9 cellular contexts compared by ENCODE assay signal in the genomic region with DNA sequence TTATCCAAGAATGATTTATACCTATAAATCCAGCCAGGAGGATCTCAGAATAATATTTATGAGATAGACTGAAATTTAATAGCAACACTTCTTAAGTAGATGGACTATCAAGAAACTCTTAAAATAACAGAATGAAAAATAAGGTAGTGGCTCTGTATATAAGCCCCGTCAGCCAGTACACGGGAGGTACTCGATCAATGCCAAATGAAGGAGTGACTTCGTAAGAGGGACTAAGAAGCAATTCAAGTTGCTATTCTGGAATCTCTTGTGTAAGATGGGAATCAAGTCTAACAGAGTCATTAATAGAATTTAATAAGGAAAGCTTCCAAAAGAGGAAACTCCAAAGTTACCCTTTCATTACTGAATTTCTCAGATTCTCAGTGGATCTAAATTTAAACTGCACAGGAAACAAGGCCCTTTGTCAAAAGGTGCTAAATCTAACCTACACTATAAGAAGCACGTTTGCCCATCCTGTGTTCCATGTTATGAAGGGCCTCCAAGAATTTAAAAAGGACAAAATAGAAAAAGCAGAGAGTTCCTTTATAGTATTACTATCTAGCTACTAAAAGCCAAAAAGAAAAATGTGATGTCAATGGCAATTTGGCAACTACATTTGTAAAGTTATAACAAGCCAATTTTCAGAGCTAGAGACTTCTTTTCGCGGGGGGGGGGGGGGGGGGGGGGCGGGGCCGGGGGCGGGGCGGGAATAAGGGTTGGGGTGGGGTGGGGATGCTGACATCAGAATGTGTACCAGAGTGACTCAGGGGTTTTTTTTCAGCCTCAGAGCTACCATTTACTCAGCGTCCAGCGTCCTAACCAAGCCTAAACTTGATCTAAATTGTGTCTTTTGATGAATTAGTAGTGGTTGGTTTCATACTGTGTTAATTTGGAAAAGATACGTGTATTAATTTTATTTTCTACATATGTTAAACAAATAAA.
DNase-seq lines count a peak whose midpoint lies in the region; ATAC-seq and TF ChIP-seq lines count a peak whose summit lies in the region.
"Had no signal": no experiment of that assay in that cellular context is flagged by ENCODE, and none has a peak within 500 bp of the region (broad histone marks: within the 10 kb centered on the region; RNA-seq: fewer than 3 reads in every experiment).

No MANE protein-coding gene starts in this region.

- H3K4me3 Mint-ChIP-seq in activated T-cell treated with anti-CD3 and anti-CD28 coated beads, Interleukin-2, amount 50 U/mL, for 72 hours = peak overlapping the region; percentile 85 to 93

- intact Hi-C loops in left ventricle myocardium inferior (cut with micrococcal nuclease) = no loop called here

- H3K4me1 Mint-ChIP-seq in activated T-cell treated with anti-CD3 and anti-CD28 coated beads, Interleukin-2, amount 50 U/mL, for 72 hours (ENCODE audit: low read depth) = peaks cover 85% of the 10 kb centered on the region

- peak overlapping the region; percentile 88 for H3K27ac Mint-ChIP-seq in activated T-cell treated with anti-CD3 and anti-CD28 coated beads, Interleukin-2, amount 50 U/mL, for 72 hours

- no peaks in the 10 kb centered on the region for H3K9me3 ChIP-seq in left ventricle myocardium inferior (replicated peaks)

- peak; percentile 27 to 34 for ATAC-seq in activated T-cell treated with anti-CD3 and anti-CD28 coated beads, Interleukin-2, amount 50 U/mL, for 72 hours (replicated peaks in 1 of 2)
- ATAC-seq in GM19452 (IDR thresholded peaks at IDR 0.05; ENCODE audit: unreplicated experiment) (no peak), GM21737 (IDR thresholded peaks at IDR 0.05; ENCODE audit: unreplicated experiment) (no peak), GM18511 (IDR thresholded peaks at IDR 0.05; ENCODE audit: unreplicated experiment) (no peak)

- H3K4me3 ChIP-seq in left ventricle myocardium inferior = no peak overlapping the region

- peaks cover 48% of the 10 kb centered on the region for H3K4me1 ChIP-seq in left ventricle myocardium inferior

- no peaks in the 10 kb centered on the region for H3K27me3 ChIP-seq in left ventricle myocardium inferior (ENCODE audit: low read depth)

- no peaks in the 10 kb centered on the region for H3K27me3 Mint-ChIP-seq in activated T-cell treated with anti-CD3 and anti-CD28 coated beads, Interleukin-2, amount 50 U/mL, for 72 hours (ENCODE audit: low read depth)

- H3K36me3 Mint-ChIP-seq in activated T-cell treated with anti-CD3 and anti-CD28 coated beads, Interleukin-2, amount 50 U/mL, for 72 hours (ENCODE audit: insufficient read depth in 2 of 2) = peaks cover 21 to 31% of the 10 kb centered on the region in 2 donors

- H3K36me3 ChIP-seq in left ventricle myocardium inferior = no peaks in the 10 kb centered on the region

- H3K27ac ChIP-seq in left ventricle myocardium inferior (replicated peaks) = peak overlapping the region; percentile 37

- POLR2A ChIA-PET in GM10248 (lab: Yijun Ruan, JAX) = interaction anchor here (0.7 kb wide), 1 partner anchor 19 kb away, joined by 3 read pairs; no protein-coding TSS in a partner anchor

- TF ChIP-seq CTCF in GM10248 (IDR thresholded peaks at IDR 0.05; ENCODE audit: control extremely low read depth, extremely low read depth, low read depth, missing control alignments) (no peak), left ventricle myocardium inferior (IDR thresholded peaks at IDR 0.05; ENCODE audit: borderline replicate concordance) (no peak)

- peaks cover 7 to 8% of the 10 kb centered on the region in 2 donors for H3K9me3 Mint-ChIP-seq in activated T-cell treated with anti-CD3 and anti-CD28 coated beads, Interleukin-2, amount 50 U/mL, for 72 hours

- peak; percentile 70 for DNase-seq in A172 (ENCODE audit: low spot score)
- DNase-seq in GM10248 (ENCODE audit: extremely low spot score) = peak; percentile 46
- peak; percentile 32 to 53 for DNase-seq in activated T-cell treated with anti-CD3 and anti-CD28 coated beads, Interleukin-2, amount 50 U/mL, for 72 hours
- DNase-seq in left ventricle myocardium inferior = no peak
- DNase-seq in SIG-M5 (lab: John Stamatoyannopoulos, UW) = no peak
- DNase-seq: DND-41 had no signal

- CTCF ChIA-PET in GM10248 (lab: Yijun Ruan, JAX) = interaction anchor here (0.9 to 1.6 kb wide), 3 partner anchors 11 to 29 kb away, joined by 3 to 4 read pairs (median 3); no protein-coding TSS in a partner anchor

Comparison
In these comparisons a context has a peak if more than half of its experiments do, and no peak if none do; other contexts are left out.
1. DNase-seq: peak in A172 (single experiment), GM10248 (single experiment) and activated T-cell treated with anti-CD3 and anti-CD28 coated beads, Interleukin-2, amount 50 U/mL, for 72 hours (2 of 2); none in left ventricle myocardium inferior (single experiment) and SIG-M5 (single experiment).
2. ATAC-seq: peak in activated T-cell treated with anti-CD3 and anti-CD28 coated beads, Interleukin-2, amount 50 U/mL, for 72 hours (2 of 2); none in GM19452 (single experiment), GM21737 (single experiment) and GM18511 (single experiment).